39 cellular contexts compared by ENCODE assay signal in genomic region chr3:12775226-12775625, GRCh38. TPM values are rescaled to one million over a fixed set of nuclear protein-coding genes. Genes with fewer than 3 reads are reported as not detected.
"Had no signal": no experiment of that assay in that cellular context is flagged by ENCODE, and none has a peak within 500 bp of the region (broad histone marks: within the 10 kb centered on the region; RNA-seq: fewer than 3 reads in every experiment).

No MANE protein-coding gene starts in this region.

- H3K4me3 Mint-ChIP-seq: activated naive CD4-positive, alpha-beta T cell treated with anti-CD3 and anti-CD28 coated beads for 36 hours; activated naive CD4-positive, alpha-beta T cell treated with anti-CD3 and anti-CD28 coated beads, Interleukin-2, amount 10 ng/mL, durations not matched to agents 7 days and 5 days; activated naive CD4-positive, alpha-beta T cell treated with anti-CD3 and anti-CD28 coated beads, Interleukin-2, amount 50 U/mL, for 24 hours; activated naive CD8-positive, alpha-beta T cell; activated naive CD8-positive, alpha-beta T cell treated with anti-CD3 and anti-CD28 coated beads for 36 hours; activated naive CD8-positive, alpha-beta T cell treated with anti-CD3 and anti-CD28 coated beads, Interleukin-2, amount 10 ng/mL, durations not matched to agents 7 days and 5 days; activated naive CD8-positive, alpha-beta T cell treated with anti-CD3 and anti-CD28 coated beads, Interleukin-2, amount 50 U/mL, for 24 hours; activated T-cell treated with anti-CD3 and anti-CD28 coated beads, Interleukin-2, amount 50 U/mL, for 24 hours; activated T-cell treated with anti-CD3 and anti-CD28 coated beads, Interleukin-2, amount 50 U/mL, for 4 hours; activated T-cell treated with anti-CD3 and anti-CD28 coated beads, Interleukin-2, amount 50 U/mL, for 72 hours; activated T-helper 1 cell treated with anti-CD3 and anti-CD28 coated beads, Interleukin-12 subunit alpha, Interleukin-12 subunit beta, Interleukin-2, Interleukin-4 antibody, amounts not matched to agents 30 ng/mL and 10 ng/mL and 1 ng/mL, durations not matched to agents 14 hours and 24 hours and 36 hours; activated T-helper 17 cell treated with anti-CD3 and anti-CD28 coated beads, Interleukin-2, amount 50 U/mL, for 72 hours; brain; central memory CD8-positive, alpha-beta T cell had no signal

- H3K4me1 ChIP-seq: adrenal gland, ascending aorta, body of pancreas, breast epithelium had no signal

- H3K9me3 ChIP-seq: adrenal gland, ascending aorta, body of pancreas, breast epithelium had no signal

- H3K36me3 Mint-ChIP-seq: activated naive CD4-positive, alpha-beta T cell treated with anti-CD3 and anti-CD28 coated beads, Interleukin-2, amount 10 ng/mL, durations not matched to agents 7 days and 5 days; activated naive CD4-positive, alpha-beta T cell treated with anti-CD3 and anti-CD28 coated beads, Interleukin-2, amount 50 U/mL, for 24 hours; activated naive CD4-positive, alpha-beta T cell treated with anti-CD3 and anti-CD28 coated beads, Interleukin-2, amount 50 U/mL, for 72 hours; activated naive CD8-positive, alpha-beta T cell treated with anti-CD3 and anti-CD28 coated beads for 36 hours; activated naive CD8-positive, alpha-beta T cell treated with anti-CD3 and anti-CD28 coated beads, Interleukin-2, amount 10 ng/mL, durations not matched to agents 7 days and 5 days; brain had no signal

- H3K27me3 Mint-ChIP-seq: activated naive CD8-positive, alpha-beta T cell; activated naive CD8-positive, alpha-beta T cell treated with anti-CD3 and anti-CD28 coated beads for 36 hours had no signal

- DNase-seq: activated effector memory CD4-positive, alpha-beta T cell treated with anti-CD3 and anti-CD28 coated beads, Interleukin-2, amount 50 U/mL, for 16 hours; activated effector memory CD4-positive, alpha-beta T cell treated with Interleukin-2 at 50 U/mL for 16 hours; activated gamma-delta T cell; activated gamma-delta T cell treated with Interleukin-2 at 50 U/mL for 16 hours; activated naive CD4-positive, alpha-beta T cell; activated naive CD4-positive, alpha-beta T cell treated with anti-CD3 and anti-CD28 coated beads for 36 hours; activated naive CD4-positive, alpha-beta T cell treated with anti-CD3 and anti-CD28 coated beads, Interleukin-2, amount 10 ng/mL, durations not matched to agents 7 days and 5 days; activated naive CD4-positive, alpha-beta T cell treated with anti-CD3 and anti-CD28 coated beads, Interleukin-2, amount 50 U/mL, for 16 hours; activated naive CD4-positive, alpha-beta T cell treated with Interleukin-2 at 50 U/mL for 16 hours; activated naive CD8-positive, alpha-beta T cell treated with anti-CD3 and anti-CD28 coated beads for 36 hours; activated naive CD8-positive, alpha-beta T cell treated with anti-CD3 and anti-CD28 coated beads, Interleukin-2, amount 10 ng/mL, durations not matched to agents 7 days and 5 days; activated naive CD8-positive, alpha-beta T cell treated with anti-CD3 and anti-CD28 coated beads, Interleukin-2, amount 50 U/mL, for 24 hours; activated T-cell treated with anti-CD3 and anti-CD28 coated beads, Interleukin-2, amount 50 U/mL, for 1 hour; activated T-cell treated with anti-CD3 and anti-CD28 coated beads, Interleukin-2, amount 50 U/mL, for 24 hours; activated T-cell treated with anti-CD3 and anti-CD28 coated beads, Interleukin-2, amount 50 U/mL, for 4 hours; activated T-cell treated with anti-CD3 and anti-CD28 coated beads, Interleukin-2, amount 50 U/mL, for 48 hours; activated T-cell treated with anti-CD3 and anti-CD28 coated beads, Interleukin-2, amount 50 U/mL, for 72 hours; adrenal gland; amniotic stem cell; amygdala; anterior cingulate cortex; aorta; body of pancreas; brain microvascular endothelial cell; caudate nucleus; central memory CD4-positive, alpha-beta T cell; cerebellar nuclear complex had no signal

- H3K27me3 ChIP-seq: adrenal gland, ascending aorta, body of pancreas, brain microvascular endothelial cell, breast epithelium, cardiac muscle cell had no signal

- H3K4me3 ChIP-seq: adrenal gland, ascending aorta, body of pancreas, breast epithelium, cardiac muscle cell had no signal

- H3K4me1 Mint-ChIP-seq: activated T-helper 17 cell treated with anti-CD3 and anti-CD28 coated beads, Interleukin-2, amount 50 U/mL, for 72 hours; brain; central memory CD8-positive, alpha-beta T cell had no signal

- H3K27ac ChIP-seq: adrenal gland, ascending aorta, body of pancreas, brain microvascular endothelial cell, breast epithelium, cardiac muscle cell had no signal

- ATAC-seq: activated T-cell treated with anti-CD3 and anti-CD28 coated beads, Interleukin-2, amount 50 U/mL, for 72 hours; body of pancreas had no signal

- H3K9me3 Mint-ChIP-seq: activated naive CD4-positive, alpha-beta T cell treated with anti-CD3 and anti-CD28 coated beads for 36 hours; activated naive CD4-positive, alpha-beta T cell treated with anti-CD3 and anti-CD28 coated beads, Interleukin-2, amount 10 ng/mL, durations not matched to agents 7 days and 5 days; activated naive CD4-positive, alpha-beta T cell treated with anti-CD3 and anti-CD28 coated beads, Interleukin-2, amount 50 U/mL, for 24 hours; activated naive CD8-positive, alpha-beta T cell treated with anti-CD3 and anti-CD28 coated beads for 36 hours; activated naive CD8-positive, alpha-beta T cell treated with anti-CD3 and anti-CD28 coated beads, Interleukin-2, amount 10 ng/mL, durations not matched to agents 7 days and 5 days; activated naive CD8-positive, alpha-beta T cell treated with anti-CD3 and anti-CD28 coated beads, Interleukin-2, amount 50 U/mL, for 24 hours; activated T-cell treated with anti-CD3 and anti-CD28 coated beads, Interleukin-2, amount 50 U/mL, for 24 hours; activated T-cell treated with anti-CD3 and anti-CD28 coated beads, Interleukin-2, amount 50 U/mL, for 4 hours; activated T-helper 1 cell treated with anti-CD3 and anti-CD28 coated beads, Interleukin-12 subunit alpha, Interleukin-12 subunit beta, Interleukin-2, Interleukin-4 antibody, amounts not matched to agents 30 ng/mL and 10 ng/mL and 1 ng/mL, durations not matched to agents 14 hours and 24 hours and 36 hours; activated T-helper 17 cell treated with anti-CD3 and anti-CD28 coated beads, Interleukin-2, amount 50 U/mL, for 72 hours; activated T-helper 2 cell treated with anti-CD3 and anti-CD28 coated beads, Interferon-gamma antibody, Interleukin-2, Interleukin-4, amounts not matched to agents 10 μg/mL and 5 μg/mL and 100 μg/mL, durations not matched to agents 14 hours and 24 hours and 36 hours; central memory CD8-positive, alpha-beta T cell had no signal

- H3K36me3 ChIP-seq: adrenal gland, ascending aorta, brain microvascular endothelial cell, breast epithelium, cardiac muscle cell had no signal

- H3K27ac Mint-ChIP-seq: activated naive CD4-positive, alpha-beta T cell treated with anti-CD3 and anti-CD28 coated beads for 36 hours; activated naive CD4-positive, alpha-beta T cell treated with anti-CD3 and anti-CD28 coated beads, Interleukin-2, amount 10 ng/mL, durations not matched to agents 7 days and 5 days; activated naive CD4-positive, alpha-beta T cell treated with anti-CD3 and anti-CD28 coated beads, Interleukin-2, amount 50 U/mL, for 24 hours; activated naive CD4-positive, alpha-beta T cell treated with anti-CD3 and anti-CD28 coated beads, Interleukin-2, amount 50 U/mL, for 72 hours; activated naive CD8-positive, alpha-beta T cell; activated naive CD8-positive, alpha-beta T cell treated with anti-CD3 and anti-CD28 coated beads for 36 hours; activated naive CD8-positive, alpha-beta T cell treated with anti-CD3 and anti-CD28 coated beads, Interleukin-2, amount 10 ng/mL, durations not matched to agents 7 days and 5 days; activated naive CD8-positive, alpha-beta T cell treated with anti-CD3 and anti-CD28 coated beads, Interleukin-2, amount 50 U/mL, for 24 hours; activated T-cell treated with anti-CD3 and anti-CD28 coated beads, Interleukin-2, amount 50 U/mL, for 24 hours; activated T-cell treated with anti-CD3 and anti-CD28 coated beads, Interleukin-2, amount 50 U/mL, for 72 hours; activated T-helper 1 cell treated with anti-CD3 and anti-CD28 coated beads, Interleukin-12 subunit alpha, Interleukin-12 subunit beta, Interleukin-2, Interleukin-4 antibody, amounts not matched to agents 30 ng/mL and 10 ng/mL and 1 ng/mL, durations not matched to agents 14 hours and 24 hours and 36 hours; activated T-helper 17 cell treated with anti-CD3 and anti-CD28 coated beads, Interleukin-2, amount 50 U/mL, for 72 hours; activated T-helper 2 cell treated with anti-CD3 and anti-CD28 coated beads, Interferon-gamma antibody, Interleukin-2, Interleukin-4, amounts not matched to agents 10 μg/mL and 5 μg/mL and 100 μg/mL, durations not matched to agents 14 hours and 24 hours and 36 hours; brain had no signal

RNA-seq across cellular contexts. Expression of gene TMEM40, which starts 16.2 kb away (rescaled TPM):
- total RNA-seq: activated naive CD4-positive, alpha-beta T cell treated with anti-CD3 and anti-CD28 coated beads for 36 hours; activated naive CD4-positive, alpha-beta T cell treated with anti-CD3 and anti-CD28 coated beads, Interleukin-2, amount 50 U/mL, for 72 hours; activated naive CD8-positive, alpha-beta T cell treated with anti-CD3 and anti-CD28 coated beads for 36 hours; activated naive CD8-positive, alpha-beta T cell treated with anti-CD3 and anti-CD28 coated beads, Interleukin-2, amount 10 ng/mL, durations not matched to agents 7 days and 5 days; activated T-cell treated with anti-CD3 and anti-CD28 coated beads, Interleukin-2, amount 50 U/mL, for 4 hours; activated T-cell treated with anti-CD3 and anti-CD28 coated beads, Interleukin-2, amount 50 U/mL, for 72 hours; activated T-helper 1 cell treated with anti-CD3 and anti-CD28 coated beads, Interleukin-12 subunit alpha, Interleukin-12 subunit beta, Interleukin-2, Interleukin-4 antibody, amounts not matched to agents 30 ng/mL and 10 ng/mL and 1 ng/mL, durations not matched to agents 14 hours and 24 hours and 36 hours; activated T-helper 17 cell treated with anti-CD3 and anti-CD28 coated beads, Interleukin-2, amount 50 U/mL, for 72 hours; activated T-helper 2 cell treated with anti-CD3 and anti-CD28 coated beads, Interferon-gamma antibody, Interleukin-2, Interleukin-4, amounts not matched to agents 10 μg/mL and 5 μg/mL and 100 μg/mL, durations not matched to agents 14 hours and 24 hours and 36 hours; ascending aorta; body of pancreas; cerebellum had no signal
